Comparison of ENCODE assay signal across 1 cellular context in the genomic region with DNA sequence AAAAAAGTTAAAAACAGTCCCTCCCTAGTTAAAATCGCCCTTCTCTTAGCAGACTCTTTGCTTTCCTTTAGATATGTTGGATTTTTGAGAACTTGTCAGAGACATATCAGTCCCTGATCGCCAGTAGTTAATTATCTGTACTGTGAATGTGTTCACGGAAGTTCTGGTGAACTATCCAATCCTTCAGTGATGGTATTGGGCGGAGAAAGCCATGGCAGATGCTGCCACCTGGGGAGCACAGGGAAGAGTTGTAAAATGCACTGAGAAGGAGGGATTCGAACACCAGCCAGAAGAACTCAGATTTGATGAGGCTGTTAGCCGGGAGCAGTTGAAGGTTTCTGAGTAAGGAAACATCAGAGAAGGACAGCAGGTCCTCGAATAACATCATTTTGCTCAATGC.
A peak's percentile ranks its signal among the peaks of the same experiment; 100 is the strongest.
TF ChIP-seq lines count a peak whose summit lies in the region.

No MANE protein-coding gene starts in this region.

TF ChIP-seq in K562, 482 proteins besides CTCF, POLR2A, EP300 and RAD21 (continued from another document):
- TF ChIP-seq MAFG (tag; conservative IDR thresholded peaks at IDR 0.05) (no peak), ZNF707 (CRISPR knock-in tag; conservative IDR thresholded peaks at IDR 0.05) (no peak), KDM1A (IDR thresholded peaks at IDR 0.05) (0 out of 4 replicates have a peak, but pooled peaks of 1 of the 2 experiments have one; percentile 6), FOXK1 (CRISPR knock-in tag; IDR thresholded peaks at IDR 0.05; ENCODE audit: borderline replicate concordance) (no peak), TFAM (CRISPR knock-in tag; conservative IDR thresholded peaks at IDR 0.05) (no peak), ADNP (tag; IDR thresholded peaks at IDR 0.05) (0 out of 2 replicates have a peak, but pooled peaks have one; percentile 4), GATA2 (CRISPR knock-in tag; IDR thresholded peaks at IDR 0.05) (no peak), CEBPB (tag; IDR thresholded peaks at IDR 0.05) (no peak), GATAD2B (IDR thresholded peaks at IDR 0.05; ENCODE audit: borderline replicate concordance) (0 out of 2 replicates have a peak, but pooled peaks have one; percentile 49), HDAC8 (tag; IDR thresholded peaks at IDR 0.05) (no peak), ARNT (IDR thresholded peaks at IDR 0.05) (no peak), ZNF239 (CRISPR knock-in tag; IDR thresholded peaks at IDR 0.05) (peak; percentile 52; the same call in 1 of the 2 replicates), ZNF408 (CRISPR knock-in tag; IDR thresholded peaks at IDR 0.05; ENCODE audit: low read depth) (no peak), L3MBTL2 (IDR thresholded peaks at IDR 0.05) (peak; percentile 43), ARID1B (IDR thresholded peaks at IDR 0.05) (0 out of 2 replicates have a peak, but pooled peaks have one; percentile 21), SMARCA4 (IDR thresholded peaks at IDR 0.05) (peak; percentile 50)
- TF ChIP-seq, protein P1, sequence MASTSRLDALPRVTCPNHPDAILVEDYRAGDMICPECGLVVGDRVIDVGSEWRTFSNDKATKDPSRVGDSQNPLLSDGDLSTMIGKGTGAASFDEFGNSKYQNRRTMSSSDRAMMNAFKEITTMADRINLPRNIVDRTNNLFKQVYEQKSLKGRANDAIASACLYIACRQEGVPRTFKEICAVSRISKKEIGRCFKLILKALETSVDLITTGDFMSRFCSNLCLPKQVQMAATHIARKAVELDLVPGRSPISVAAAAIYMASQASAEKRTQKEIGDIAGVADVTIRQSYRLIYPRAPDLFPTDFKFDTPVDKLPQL (IDR thresholded peaks at IDR 0.05; ENCODE audit: extremely low read depth, insufficient read length) = no peak
- TF ChIP-seq, protein P2, sequence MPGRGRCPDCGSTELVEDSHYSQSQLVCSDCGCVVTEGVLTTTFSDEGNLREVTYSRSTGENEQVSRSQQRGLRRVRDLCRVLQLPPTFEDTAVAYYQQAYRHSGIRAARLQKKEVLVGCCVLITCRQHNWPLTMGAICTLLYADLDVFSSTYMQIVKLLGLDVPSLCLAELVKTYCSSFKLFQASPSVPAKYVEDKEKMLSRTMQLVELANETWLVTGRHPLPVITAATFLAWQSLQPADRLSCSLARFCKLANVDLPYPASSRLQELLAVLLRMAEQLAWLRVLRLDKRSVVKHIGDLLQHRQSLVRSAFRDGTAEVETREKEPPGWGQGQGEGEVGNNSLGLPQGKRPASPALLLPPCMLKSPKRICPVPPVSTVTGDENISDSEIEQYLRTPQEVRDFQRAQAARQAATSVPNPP (IDR thresholded peaks at IDR 0.05; ENCODE audit: borderline replicate concordance, insufficient read depth, insufficient read length) = no peak
- TF ChIP-seq, protein P3, sequence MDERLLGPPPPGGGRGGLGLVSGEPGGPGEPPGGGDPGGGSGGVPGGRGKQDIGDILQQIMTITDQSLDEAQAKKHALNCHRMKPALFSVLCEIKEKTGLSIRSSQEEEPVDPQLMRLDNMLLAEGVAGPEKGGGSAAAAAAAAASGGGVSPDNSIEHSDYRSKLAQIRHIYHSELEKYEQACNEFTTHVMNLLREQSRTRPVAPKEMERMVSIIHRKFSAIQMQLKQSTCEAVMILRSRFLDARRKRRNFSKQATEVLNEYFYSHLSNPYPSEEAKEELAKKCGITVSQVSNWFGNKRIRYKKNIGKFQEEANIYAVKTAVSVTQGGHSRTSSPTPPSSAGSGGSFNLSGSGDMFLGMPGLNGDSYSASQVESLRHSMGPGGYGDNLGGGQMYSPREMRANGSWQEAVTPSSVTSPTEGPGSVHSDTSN (CRISPR knock-in tag; IDR thresholded peaks at IDR 0.05; ENCODE audit: low read depth) = no peak
- TF ChIP-seq, protein P3 (tag; conservative IDR thresholded peaks at IDR 0.05; ENCODE audit: low read depth) = peak; percentile 17; the same call in 1 of the 2 replicates
- TF ChIP-seq, protein P4, sequence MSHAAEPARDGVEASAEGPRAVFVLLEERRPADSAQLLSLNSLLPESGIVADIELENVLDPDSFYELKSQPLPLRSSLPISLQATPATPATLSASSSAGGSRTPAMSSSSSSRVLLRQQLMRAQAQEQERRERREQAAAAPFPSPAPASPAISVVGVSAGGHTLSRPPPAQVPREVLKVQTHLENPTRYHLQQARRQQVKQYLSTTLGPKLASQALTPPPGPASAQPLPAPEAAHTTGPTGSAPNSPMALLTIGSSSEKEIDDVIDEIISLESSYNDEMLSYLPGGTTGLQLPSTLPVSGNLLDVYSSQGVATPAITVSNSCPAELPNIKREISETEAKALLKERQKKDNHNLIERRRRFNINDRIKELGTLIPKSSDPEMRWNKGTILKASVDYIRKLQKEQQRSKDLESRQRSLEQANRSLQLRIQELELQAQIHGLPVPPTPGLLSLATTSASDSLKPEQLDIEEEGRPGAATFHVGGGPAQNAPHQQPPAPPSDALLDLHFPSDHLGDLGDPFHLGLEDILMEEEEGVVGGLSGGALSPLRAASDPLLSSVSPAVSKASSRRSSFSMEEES (CRISPR knock-in tag; IDR thresholded peaks at IDR 0.05) = no peak
- TF ChIP-seq, protein P5, sequence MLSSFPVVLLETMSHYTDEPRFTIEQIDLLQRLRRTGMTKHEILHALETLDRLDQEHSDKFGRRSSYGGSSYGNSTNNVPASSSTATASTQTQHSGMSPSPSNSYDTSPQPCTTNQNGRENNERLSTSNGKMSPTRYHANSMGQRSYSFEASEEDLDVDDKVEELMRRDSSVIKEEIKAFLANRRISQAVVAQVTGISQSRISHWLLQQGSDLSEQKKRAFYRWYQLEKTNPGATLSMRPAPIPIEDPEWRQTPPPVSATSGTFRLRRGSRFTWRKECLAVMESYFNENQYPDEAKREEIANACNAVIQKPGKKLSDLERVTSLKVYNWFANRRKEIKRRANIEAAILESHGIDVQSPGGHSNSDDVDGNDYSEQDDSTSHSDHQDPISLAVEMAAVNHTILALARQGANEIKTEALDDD (IDR thresholded peaks at IDR 0.05) = peak; percentile 77
- TF ChIP-seq, protein P6, sequence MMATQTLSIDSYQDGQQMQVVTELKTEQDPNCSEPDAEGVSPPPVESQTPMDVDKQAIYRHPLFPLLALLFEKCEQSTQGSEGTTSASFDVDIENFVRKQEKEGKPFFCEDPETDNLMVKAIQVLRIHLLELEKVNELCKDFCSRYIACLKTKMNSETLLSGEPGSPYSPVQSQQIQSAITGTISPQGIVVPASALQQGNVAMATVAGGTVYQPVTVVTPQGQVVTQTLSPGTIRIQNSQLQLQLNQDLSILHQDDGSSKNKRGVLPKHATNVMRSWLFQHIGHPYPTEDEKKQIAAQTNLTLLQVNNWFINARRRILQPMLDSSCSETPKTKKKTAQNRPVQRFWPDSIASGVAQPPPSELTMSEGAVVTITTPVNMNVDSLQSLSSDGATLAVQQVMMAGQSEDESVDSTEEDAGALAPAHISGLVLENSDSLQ (IDR thresholded peaks at IDR 0.05) = peak; percentile 14; the same call in 1 of the 2 replicates
- TF ChIP-seq, protein P7, sequence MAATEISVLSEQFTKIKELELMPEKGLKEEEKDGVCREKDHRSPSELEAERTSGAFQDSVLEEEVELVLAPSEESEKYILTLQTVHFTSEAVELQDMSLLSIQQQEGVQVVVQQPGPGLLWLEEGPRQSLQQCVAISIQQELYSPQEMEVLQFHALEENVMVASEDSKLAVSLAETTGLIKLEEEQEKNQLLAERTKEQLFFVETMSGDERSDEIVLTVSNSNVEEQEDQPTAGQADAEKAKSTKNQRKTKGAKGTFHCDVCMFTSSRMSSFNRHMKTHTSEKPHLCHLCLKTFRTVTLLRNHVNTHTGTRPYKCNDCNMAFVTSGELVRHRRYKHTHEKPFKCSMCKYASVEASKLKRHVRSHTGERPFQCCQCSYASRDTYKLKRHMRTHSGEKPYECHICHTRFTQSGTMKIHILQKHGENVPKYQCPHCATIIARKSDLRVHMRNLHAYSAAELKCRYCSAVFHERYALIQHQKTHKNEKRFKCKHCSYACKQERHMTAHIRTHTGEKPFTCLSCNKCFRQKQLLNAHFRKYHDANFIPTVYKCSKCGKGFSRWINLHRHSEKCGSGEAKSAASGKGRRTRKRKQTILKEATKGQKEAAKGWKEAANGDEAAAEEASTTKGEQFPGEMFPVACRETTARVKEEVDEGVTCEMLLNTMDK (IDR thresholded peaks at IDR 0.05; ENCODE audit: borderline replicate concordance, insufficient read depth, low read depth, low read length, poor library complexity, severe bottlenecking) = no peak
